In genomic region chr6:32588156-32588555, GRCh38 we compare ENCODE assay signal across 28 cellular contexts. TPM values are rescaled to one million over a fixed set of nuclear protein-coding genes. Genes with fewer than 3 reads are reported as not detected.
DNase-seq lines count a peak whose midpoint lies in the region; ATAC-seq and TF ChIP-seq lines count a peak whose summit lies in the region.
"Had no signal": no experiment of that assay in that cellular context is flagged by ENCODE, and none has a peak within 500 bp of the region (broad histone marks: within the 10 kb centered on the region; RNA-seq: fewer than 3 reads in every experiment).

No MANE protein-coding gene starts in this region.

- no peak for DNase-seq in activated CD4-positive, alpha-beta T cell treated with anti-CD3 and anti-CD28 coated beads, Interleukin-2, amount 10 ng/mL, durations not matched to agents 24 days and 14 days
- DNase-seq in activated CD4-positive, alpha-beta T cell treated with anti-CD3 and anti-CD28 coated beads for 1 hour, result no peak
- DNase-seq in activated T-helper 1 cell treated with anti-CD3 and anti-CD28 coated beads, Interleukin-12 subunit alpha, Interleukin-12 subunit beta, Interleukin-2, Interleukin-4 antibody, amounts not matched to agents 30 ng/mL and 10 ng/mL and 1 ng/mL, durations not matched to agents 14 hours and 24 hours and 36 hours (ENCODE audit: low spot score), result no peak
- DNase-seq in naive B cell, result no peak
- no peak for DNase-seq in ascending aorta (ENCODE audit: low spot score in 2 of 2)
- no peak for DNase-seq in NCI-H187 (lab: John Stamatoyannopoulos, UW)
- DNase-seq: activated CD8-positive, alpha-beta memory T cell treated with anti-CD3 and anti-CD28 coated beads for 24 hours; central memory CD4-positive, alpha-beta T cell; DMS 273 treated with DMSO at 0.1 percent for 48 hours; effector CD8-positive, alpha-beta T cell; esophagus squamous epithelium; GM23248; left cardiac atrium; NCI-H1048; NCI-H2107; NCI-H510A; small intestine; stimulated activated CD4-positive, alpha-beta T cell treated with anti-CD3 and anti-CD28 coated beads, Interleukin-4, amount 100 ng/mL, for 24 hours had no signal

- no peaks in the 10 kb centered on the region for H3K9me3 Mint-ChIP-seq in activated CD4-positive, alpha-beta T cell treated with anti-CD3 and anti-CD28 coated beads, Interleukin-2, amount 10 ng/mL, durations not matched to agents 24 days and 14 days
- no peaks in the 10 kb centered on the region for H3K9me3 Mint-ChIP-seq in activated T-helper 1 cell treated with anti-CD3 and anti-CD28 coated beads, Interleukin-12 subunit alpha, Interleukin-12 subunit beta, Interleukin-2, Interleukin-4 antibody, amounts not matched to agents 30 ng/mL and 10 ng/mL and 1 ng/mL, durations not matched to agents 14 hours and 24 hours and 36 hours
- no peaks in the 10 kb centered on the region for H3K9me3 Mint-ChIP-seq in naive B cell
- H3K9me3 Mint-ChIP-seq: activated T-helper 17 cell treated with anti-CD3 and anti-CD28 coated beads, Interleukin-2, amount 50 U/mL, for 72 hours had no signal

- H3K27me3 Mint-ChIP-seq in activated CD4-positive, alpha-beta T cell treated with anti-CD3 and anti-CD28 coated beads, Interleukin-2, amount 10 ng/mL, durations not matched to agents 24 days and 14 days, result peaks cover 14% of the 10 kb centered on the region
- peaks cover 5% of the 10 kb centered on the region for H3K27me3 Mint-ChIP-seq in activated T-helper 1 cell treated with anti-CD3 and anti-CD28 coated beads, Interleukin-12 subunit alpha, Interleukin-12 subunit beta, Interleukin-2, Interleukin-4 antibody, amounts not matched to agents 30 ng/mL and 10 ng/mL and 1 ng/mL, durations not matched to agents 14 hours and 24 hours and 36 hours (ENCODE audit: insufficient read depth)
- no peaks in the 10 kb centered on the region for H3K27me3 Mint-ChIP-seq in naive B cell

- H3K4me3 ChIP-seq in GM12875 (ENCODE audit: low read depth, low read length) (peak overlapping the region; percentile 52), ascending aorta (peak overlapping the region in 1 of 2 donors; percentile 19)
- H3K4me3 ChIP-seq: esophagus squamous epithelium, GM23248, suprapubic skin had no signal

- TF ChIP-seq CTCF in GM12875 (IDR thresholded peaks at IDR 0.05; ENCODE audit: borderline replicate concordance, insufficient read depth, low read depth, low read length) (no peak), ascending aorta (IDR thresholded peaks at IDR 0.05) (no peak)

- peaks cover 27% of the 10 kb centered on the region for H3K4me1 Mint-ChIP-seq in activated CD4-positive, alpha-beta T cell treated with anti-CD3 and anti-CD28 coated beads, Interleukin-2, amount 10 ng/mL, durations not matched to agents 24 days and 14 days
- peaks cover 46% of the 10 kb centered on the region for H3K4me1 Mint-ChIP-seq in activated T-helper 1 cell treated with anti-CD3 and anti-CD28 coated beads, Interleukin-12 subunit alpha, Interleukin-12 subunit beta, Interleukin-2, Interleukin-4 antibody, amounts not matched to agents 30 ng/mL and 10 ng/mL and 1 ng/mL, durations not matched to agents 14 hours and 24 hours and 36 hours (ENCODE audit: low read depth)
- peaks cover 62 to 73% (median 69%) of the 10 kb centered on the region in 3 donors for H3K4me1 Mint-ChIP-seq in naive B cell
- H3K4me1 Mint-ChIP-seq: activated T-helper 17 cell treated with anti-CD3 and anti-CD28 coated beads, Interleukin-2, amount 50 U/mL, for 72 hours had no signal

- no peak overlapping the region for H3K27ac ChIP-seq in ascending aorta
- H3K27ac ChIP-seq: GM23248, RWPE1, suprapubic skin, vagina had no signal

- no peaks in the 10 kb centered on the region for H3K36me3 ChIP-seq in ascending aorta
- H3K36me3 ChIP-seq: esophagus squamous epithelium, suprapubic skin, vagina had no signal

- H3K9me3 ChIP-seq in ascending aorta, result no peaks in the 10 kb centered on the region
- H3K9me3 ChIP-seq: esophagus squamous epithelium, suprapubic skin, vagina had no signal

- no peak for ATAC-seq in naive B cell (ENCODE audit: low read depth in 2 of 2)
- ATAC-seq in HG03175 (IDR thresholded peaks at IDR 0.05; ENCODE audit: unreplicated experiment), result no peak
- ATAC-seq: activated T-helper 17 cell treated with anti-CD3 and anti-CD28 coated beads, Interleukin-2, amount 50 U/mL, for 72 hours; left cardiac atrium had no signal

- H3K27ac Mint-ChIP-seq in activated CD4-positive, alpha-beta T cell treated with anti-CD3 and anti-CD28 coated beads, Interleukin-2, amount 10 ng/mL, durations not matched to agents 24 days and 14 days, result no peak overlapping the region
- no peak overlapping the region for H3K27ac Mint-ChIP-seq in activated T-helper 1 cell treated with anti-CD3 and anti-CD28 coated beads, Interleukin-12 subunit alpha, Interleukin-12 subunit beta, Interleukin-2, Interleukin-4 antibody, amounts not matched to agents 30 ng/mL and 10 ng/mL and 1 ng/mL, durations not matched to agents 14 hours and 24 hours and 36 hours
- H3K27ac Mint-ChIP-seq in naive B cell, result peak overlapping the region; percentile 95 to 100 (median 100)
- H3K27ac Mint-ChIP-seq: activated T-helper 17 cell treated with anti-CD3 and anti-CD28 coated beads, Interleukin-2, amount 50 U/mL, for 72 hours had no signal

- no peaks in the 10 kb centered on the region for H3K27me3 ChIP-seq in ascending aorta
- H3K27me3 ChIP-seq: esophagus squamous epithelium, suprapubic skin, vagina had no signal

- peaks cover 6% of the 10 kb centered on the region for H3K36me3 Mint-ChIP-seq in activated CD4-positive, alpha-beta T cell treated with anti-CD3 and anti-CD28 coated beads, Interleukin-2, amount 10 ng/mL, durations not matched to agents 24 days and 14 days (ENCODE audit: low read depth)
- peaks cover 9% of the 10 kb centered on the region for H3K36me3 Mint-ChIP-seq in activated T-helper 1 cell treated with anti-CD3 and anti-CD28 coated beads, Interleukin-12 subunit alpha, Interleukin-12 subunit beta, Interleukin-2, Interleukin-4 antibody, amounts not matched to agents 30 ng/mL and 10 ng/mL and 1 ng/mL, durations not matched to agents 14 hours and 24 hours and 36 hours (ENCODE audit: low read depth)
- H3K36me3 Mint-ChIP-seq in naive B cell, result peaks cover 47 to 55% of the 10 kb centered on the region in 2 donors

- no peaks in the 10 kb centered on the region for H3K4me1 ChIP-seq in ascending aorta
- H3K4me1 ChIP-seq: esophagus squamous epithelium, suprapubic skin, vagina had no signal

- H3K4me3 Mint-ChIP-seq in activated CD4-positive, alpha-beta T cell treated with anti-CD3 and anti-CD28 coated beads, Interleukin-2, amount 10 ng/mL, durations not matched to agents 24 days and 14 days, result peak overlapping the region; percentile 4
- peak overlapping the region; percentile 59 for H3K4me3 Mint-ChIP-seq in activated T-helper 1 cell treated with anti-CD3 and anti-CD28 coated beads, Interleukin-12 subunit alpha, Interleukin-12 subunit beta, Interleukin-2, Interleukin-4 antibody, amounts not matched to agents 30 ng/mL and 10 ng/mL and 1 ng/mL, durations not matched to agents 14 hours and 24 hours and 36 hours
- H3K4me3 Mint-ChIP-seq in naive B cell, result peak overlapping the region; percentile 80 to 99 (median 95)

- intact Hi-C loops in activated CD4-positive, alpha-beta T cell treated with anti-CD3 and anti-CD28 coated beads, Interleukin-2, amount 10 ng/mL, durations not matched to agents 24 days and 14 days (cut with micrococcal nuclease), result no loop called here
- intact Hi-C loops in activated T-helper 1 cell treated with anti-CD3 and anti-CD28 coated beads, Interleukin-12 subunit alpha, Interleukin-12 subunit beta, Interleukin-2, Interleukin-4 antibody, amounts not matched to agents 30 ng/mL and 10 ng/mL and 1 ng/mL, durations not matched to agents 14 hours and 24 hours and 36 hours (cut with micrococcal nuclease), result no loop called here
- intact Hi-C loops in ascending aorta (cut with DNase I), result loop anchor here (5.0 kb wide), 1 partner anchor 61 kb away; no protein-coding TSS in a partner anchor

RNA-seq across cellular contexts. Expression of gene HLA-DRB1, which starts 1.5 kb away (rescaled TPM):
- 14.2 and 15.0 TPM in 2 replicates for total RNA-seq in activated CD4-positive, alpha-beta T cell treated with anti-CD3 and anti-CD28 coated beads, Interleukin-2, amount 10 ng/mL, durations not matched to agents 24 days and 14 days
- total RNA-seq in activated T-helper 1 cell treated with anti-CD3 and anti-CD28 coated beads, Interleukin-12 subunit alpha, Interleukin-12 subunit beta, Interleukin-2, Interleukin-4 antibody, amounts not matched to agents 30 ng/mL and 10 ng/mL and 1 ng/mL, durations not matched to agents 14 hours and 24 hours and 36 hours, result 33.1 and 33.7 TPM in 2 replicates
- 1,000 to 10,000 TPM; 2,451 to 5,170 (median 4,939) TPM for polyA plus RNA-seq in naive B cell (ENCODE audit: low read depth in 6 of 6)
- 82.5 TPM for total RNA-seq in ascending aorta
- total RNA-seq: GM23248, HT1080, pulmonary artery endothelial cell had no signal
- polyA plus RNA-seq: BJ had no signal

RNA-seq across cellular contexts. Expression of gene HLA-DQA1, which starts 49.0 kb away (rescaled TPM):
- 3.6 and 4.0 TPM in 2 replicates for total RNA-seq in activated CD4-positive, alpha-beta T cell treated with anti-CD3 and anti-CD28 coated beads, Interleukin-2, amount 10 ng/mL, durations not matched to agents 24 days and 14 days
- 12.5 and 13.3 TPM in 2 replicates for total RNA-seq in activated T-helper 1 cell treated with anti-CD3 and anti-CD28 coated beads, Interleukin-12 subunit alpha, Interleukin-12 subunit beta, Interleukin-2, Interleukin-4 antibody, amounts not matched to agents 30 ng/mL and 10 ng/mL and 1 ng/mL, durations not matched to agents 14 hours and 24 hours and 36 hours
- polyA plus RNA-seq in naive B cell (ENCODE audit: low read depth in 6 of 6), result 1,000 to 10,000 TPM in 2 of 6 donors, 100 to 1,000 TPM in 4; 309 to 1,253 (median 783) TPM
- 2.0 TPM for total RNA-seq in ascending aorta
- total RNA-seq: A172, GM23248, HT1080, pulmonary artery endothelial cell had no signal
- polyA plus RNA-seq: BJ, GM23248 had no signal

RNA-seq across cellular contexts. Expression of gene HLA-DRB5, which starts 58.1 kb away (rescaled TPM):
- total RNA-seq in activated CD4-positive, alpha-beta T cell treated with anti-CD3 and anti-CD28 coated beads, Interleukin-2, amount 10 ng/mL, durations not matched to agents 24 days and 14 days, result 5.1 and 6.0 TPM in 2 replicates
- total RNA-seq in activated T-helper 1 cell treated with anti-CD3 and anti-CD28 coated beads, Interleukin-12 subunit alpha, Interleukin-12 subunit beta, Interleukin-2, Interleukin-4 antibody, amounts not matched to agents 30 ng/mL and 10 ng/mL and 1 ng/mL, durations not matched to agents 14 hours and 24 hours and 36 hours, result 15.8 and 20.3 TPM in 2 replicates
- polyA plus RNA-seq in naive B cell (ENCODE audit: low read depth in 6 of 6), result 1,000 to 10,000 TPM in 1 of 6 donors, 100 to 1,000 TPM in 2, 10 to 100 TPM in 3; 55.2 to 2,377 (median 210) TPM
- total RNA-seq in ascending aorta, result 19.9 TPM
- total RNA-seq: A172, GM23248, HT1080, pulmonary artery endothelial cell had no signal
- polyA plus RNA-seq: BJ had no signal

Comparison
In these comparisons a context has a peak if more than half of its experiments do, and no peak if none do; other contexts are left out.
1. H3K27ac Mint-ChIP-seq: peak in naive B cell (6 of 6); none in activated CD4-positive, alpha-beta T cell treated with anti-CD3 and anti-CD28 coated beads, Interleukin-2, amount 10 ng/mL, durations not matched to agents 24 days and 14 days (single experiment) and activated T-helper 1 cell treated with anti-CD3 and anti-CD28 coated beads, Interleukin-12 subunit alpha, Interleukin-12 subunit beta, Interleukin-2, Interleukin-4 antibody, amounts not matched to agents 30 ng/mL and 10 ng/mL and 1 ng/mL, durations not matched to agents 14 hours and 24 hours and 36 hours (single experiment).
2. H3K4me3 Mint-ChIP-seq: peak in every context shown above with its lines; median percentile 95 in naive B cell; 59 in activated T-helper 1 cell treated with anti-CD3 and anti-CD28 coated beads, Interleukin-12 subunit alpha, Interleukin-12 subunit beta, Interleukin-2, Interleukin-4 antibody, amounts not matched to agents 30 ng/mL and 10 ng/mL and 1 ng/mL, durations not matched to agents 14 hours and 24 hours and 36 hours; 4 in activated CD4-positive, alpha-beta T cell treated with anti-CD3 and anti-CD28 coated beads, Interleukin-2, amount 10 ng/mL, durations not matched to agents 24 days and 14 days.